ENCODE assay signal across 8 cellular contexts in the genomic region with DNA sequence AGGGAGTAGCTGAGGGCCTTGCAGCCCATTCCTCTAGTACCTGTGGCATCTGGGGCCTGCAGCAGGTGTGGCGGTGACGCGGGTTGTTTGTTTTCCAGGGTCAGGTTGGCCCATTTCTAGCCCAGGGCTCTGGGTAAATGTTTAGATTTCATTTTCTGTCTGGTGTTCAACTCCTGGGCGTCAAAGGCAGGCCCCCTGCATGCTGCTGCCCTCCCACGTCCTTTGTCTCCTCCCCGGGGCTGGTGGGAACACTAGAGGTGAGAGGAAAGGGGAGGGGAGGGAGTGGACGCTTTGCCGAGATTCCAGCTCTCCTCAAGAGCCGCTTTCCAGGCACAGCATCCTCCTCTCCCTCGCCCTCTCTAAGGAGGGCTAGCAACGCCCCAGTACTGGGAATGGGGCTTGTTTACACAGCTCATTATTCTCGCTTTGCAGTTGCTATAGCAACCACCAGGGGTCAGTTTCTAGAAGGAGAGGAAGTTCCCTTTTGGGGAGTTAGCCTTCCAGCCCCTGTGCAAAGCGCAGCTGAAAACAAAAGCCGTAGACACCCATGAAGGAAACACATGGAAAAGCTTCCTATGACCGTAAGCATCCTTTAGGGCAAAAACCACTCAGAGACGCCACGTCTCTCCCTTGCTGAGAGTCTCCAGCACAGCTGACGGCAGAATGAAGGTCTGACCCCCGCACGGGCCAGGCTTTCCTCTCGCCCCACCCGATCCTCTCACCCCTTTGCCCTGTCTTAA.
DNase-seq lines count a peak whose midpoint lies in the region; ATAC-seq lines count a peak whose summit lies in the region.

No MANE protein-coding gene starts in this region.

- H3K9me3 Mint-ChIP-seq in CD4-positive, CD25-positive, alpha-beta regulatory T cell = no peaks in the 10 kb centered on the region

- ATAC-seq in CD4-positive, CD25-positive, alpha-beta regulatory T cell (ENCODE audit: low read depth in 2 of 2) = no peak
- ATAC-seq in GM18868 (IDR thresholded peaks at IDR 0.05; ENCODE audit: unreplicated experiment) (peak; percentile 93), HG03097 (IDR thresholded peaks at IDR 0.05; ENCODE audit: low FRiP score, unreplicated experiment) (peak; percentile 81)

- H3K4me2 ChIP-seq in skeletal muscle satellite cell (ENCODE audit: low read length) = peak overlapping the region; percentile 69

- H3K27me3 Mint-ChIP-seq in CD4-positive, CD25-positive, alpha-beta regulatory T cell = peaks cover 10% of the 10 kb centered on the region

- DNase-seq in CD4-positive, CD25-positive, alpha-beta regulatory T cell = peak in 2 of 3 donors; percentile 2 to 10
- DNase-seq in NCI-H226 (peak; percentile 36), astrocyte of the hippocampus (ENCODE audit: low read depth, low spot score) (peak; percentile 76), NCI-H1048 (lab: John Stamatoyannopoulos, UW) (no peak)

- no peak overlapping the region for H3K27ac Mint-ChIP-seq in CD4-positive, CD25-positive, alpha-beta regulatory T cell

- H3K36me3 Mint-ChIP-seq in CD4-positive, CD25-positive, alpha-beta regulatory T cell = no peaks in the 10 kb centered on the region

- H3K9me3 ChIP-seq in CD4-positive, CD25-positive, alpha-beta regulatory T cell (ENCODE audit: control insufficient read depth in 2 of 2, low read length in 2 of 2) = no peaks in the 10 kb centered on the region
- H3K9me3 ChIP-seq in iPS-18a (ENCODE audit: control insufficient read depth, low read depth, low read length) (no peaks in the 10 kb centered on the region), skeletal muscle satellite cell (replicated peaks; ENCODE audit: low read length) (no peaks in the 10 kb centered on the region)

- no peaks in the 10 kb centered on the region for H3K36me3 ChIP-seq in CD4-positive, CD25-positive, alpha-beta regulatory T cell (ENCODE audit: control insufficient read depth, insufficient read depth, low read length)
- H3K36me3 ChIP-seq in iPS-18a (ENCODE audit: control insufficient read depth, low read depth, low read length) (no peaks in the 10 kb centered on the region), skeletal muscle satellite cell (ENCODE audit: insufficient read depth, low read length) (no peaks in the 10 kb centered on the region)

- H3K27ac ChIP-seq in CD4-positive, CD25-positive, alpha-beta regulatory T cell (ENCODE audit: insufficient read depth, low read length, poor library complexity, severe bottlenecking) = no peak overlapping the region
- H3K27ac ChIP-seq in iPS-18a (ENCODE audit: low read length) = no peak overlapping the region

- no peak overlapping the region for H3K4me3 ChIP-seq in CD4-positive, CD25-positive, alpha-beta regulatory T cell (ENCODE audit: low read depth, low read length)
- peak overlapping the region; percentile 48 for H3K4me3 ChIP-seq in iPS-18a (ENCODE audit: low read length)
- H3K4me3 ChIP-seq in skeletal muscle satellite cell (ENCODE audit: low read length) = peak overlapping the region; percentile 23

- no peak overlapping the region for H3K4me3 Mint-ChIP-seq in CD4-positive, CD25-positive, alpha-beta regulatory T cell

- H3K4me1 Mint-ChIP-seq in CD4-positive, CD25-positive, alpha-beta regulatory T cell = no peaks in the 10 kb centered on the region

- no peaks in the 10 kb centered on the region for H3K4me1 ChIP-seq in CD4-positive, CD25-positive, alpha-beta regulatory T cell (ENCODE audit: control insufficient read depth, insufficient read depth, low read length, poor library complexity, severe bottlenecking)
- H3K4me1 ChIP-seq in iPS-18a (ENCODE audit: control insufficient read depth, low read depth, low read length) = peaks cover 12% of the 10 kb centered on the region
- no peaks in the 10 kb centered on the region for H3K4me1 ChIP-seq in skeletal muscle satellite cell (ENCODE audit: control insufficient read depth, insufficient read depth, low read length)

- no peaks in the 10 kb centered on the region for H3K27me3 ChIP-seq in CD4-positive, CD25-positive, alpha-beta regulatory T cell (ENCODE audit: control insufficient read depth, insufficient read depth, low read length)
- H3K27me3 ChIP-seq in iPS-18a (ENCODE audit: control insufficient read depth, insufficient read depth, low read length) = no peaks in the 10 kb centered on the region
- H3K27me3 ChIP-seq in skeletal muscle satellite cell (ENCODE audit: control insufficient read depth, insufficient read depth, low read length) = no peaks in the 10 kb centered on the region

- H3K9ac ChIP-seq in iPS-18a (ENCODE audit: low read length) (peak overlapping the region; percentile 46), skeletal muscle satellite cell (ENCODE audit: low read depth, low read length) (no peak overlapping the region)

Comparison
In these comparisons a context has a peak if more than half of its experiments do, and no peak if none do; other contexts are left out.
1. ATAC-seq: peak in GM18868 (single experiment) and HG03097 (single experiment); none in CD4-positive, CD25-positive, alpha-beta regulatory T cell (0 of 2).